In the genomic region with DNA sequence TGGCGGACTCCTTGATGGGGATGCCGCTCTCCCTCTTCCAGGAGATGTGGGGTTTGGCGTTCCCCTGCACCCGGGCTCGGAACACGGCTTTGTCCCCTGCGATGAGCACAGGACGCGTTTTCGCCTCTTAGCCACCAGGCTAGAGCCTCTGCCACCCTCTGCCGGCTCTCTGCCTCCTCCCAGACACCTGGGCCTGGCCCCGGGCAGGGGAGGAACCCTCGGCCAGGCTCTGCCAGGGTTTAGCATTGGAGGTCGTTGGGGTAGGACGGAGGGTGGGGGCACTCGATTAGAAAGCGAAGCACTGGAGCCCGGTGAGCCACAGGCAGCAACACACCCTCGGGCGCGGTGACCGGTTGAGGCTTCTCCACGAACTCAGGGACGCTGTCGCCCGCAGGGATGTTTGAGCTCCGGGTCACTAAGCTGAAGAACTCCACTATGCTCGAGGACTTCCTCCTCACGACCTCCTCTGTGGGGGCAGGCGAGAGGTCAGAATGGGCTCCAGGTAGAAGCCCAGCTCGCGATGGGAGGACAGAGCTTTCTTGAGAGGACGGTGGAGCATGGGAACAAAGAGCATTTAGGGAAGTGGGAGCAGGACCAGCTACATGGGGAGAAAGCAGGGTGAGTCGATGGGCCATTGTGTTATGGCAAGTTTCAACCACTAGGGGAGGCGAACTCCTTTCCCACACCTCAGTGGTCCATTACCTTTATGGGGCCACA, we compare ENCODE assay signal across 8 cellular contexts. TPM values are rescaled to one million over a fixed set of nuclear protein-coding genes. Genes with fewer than 3 reads are reported as not detected.
DNase-seq lines count a peak whose midpoint lies in the region; ATAC-seq, FAIRE-seq and TF ChIP-seq lines count a peak whose summit lies in the region.

No MANE protein-coding gene starts in this region.

- peaks cover 16% of the 10 kb centered on the region for H3K27me3 Mint-ChIP-seq in CD4-positive, CD25-positive, alpha-beta regulatory T cell

- FAIRE-seq in pancreas (lab: Jason Lieb, UNC) = no peak

- peak overlapping the region; percentile 86 for H3K4me2 ChIP-seq in OCI-LY1 (ENCODE audit: low read length)

- peak overlapping the region in 2 of 3 donors; percentile 19 to 89 for H3K27ac Mint-ChIP-seq in CD4-positive, CD25-positive, alpha-beta regulatory T cell

- DNase-seq in CD4-positive, CD25-positive, alpha-beta regulatory T cell = peak; percentile 26 to 58 (median 55)
- DNase-seq in activated gamma-delta T cell treated with anti-CD3 and anti-CD28 coated beads, Interleukin-2, amount 50 U/mL, for 16 hours (ENCODE audit: low read depth) = peak; percentile 28
- DNase-seq in glomerular visceral epithelial cell (ENCODE audit: extremely low spot score) (peak; percentile 21), pancreas (peak in 5 of 6 donors; percentile 32 to 80 (median 53)), NCI-H187 (lab: John Stamatoyannopoulos, UW) (no peak)

- H4K20me1 ChIP-seq in OCI-LY1 (ENCODE audit: insufficient read depth, low read length) = no peaks in the 10 kb centered on the region

- peak overlapping the region; percentile 38; the same call in 1 of the 2 replicates for H2AFZ ChIP-seq in OCI-LY1 (ENCODE audit: low read length)

- no peaks in the 10 kb centered on the region for H3F3A ChIP-seq in OCI-LY1 (ENCODE audit: insufficient read depth, low read length)

- peak overlapping the region; percentile 70 to 93 (median 87) for H3K4me3 Mint-ChIP-seq in CD4-positive, CD25-positive, alpha-beta regulatory T cell

- 2 to 5% methylated on average over 33 to 35 of the region's 35 CpGs for WGBS in pancreas, 2 donors

- H3K36me3 ChIP-seq in CD4-positive, CD25-positive, alpha-beta regulatory T cell (ENCODE audit: control insufficient read depth, insufficient read depth, low read length) = no peaks in the 10 kb centered on the region
- H3K36me3 ChIP-seq in OCI-LY1 (ENCODE audit: insufficient read depth, low read length) (no peaks in the 10 kb centered on the region), pancreas (no peaks in the 10 kb centered on the region)

- H3K9me3 ChIP-seq in CD4-positive, CD25-positive, alpha-beta regulatory T cell (ENCODE audit: control insufficient read depth in 2 of 2, low read length in 2 of 2) = no peaks in the 10 kb centered on the region
- H3K9me3 ChIP-seq in OCI-LY1 (ENCODE audit: low read length) (no peaks in the 10 kb centered on the region), pancreas (no peaks in the 10 kb centered on the region)

- intact Hi-C loops in pancreas (cut with DNase I) = no loop called here

- peaks cover 14% of the 10 kb centered on the region for H3K4me1 ChIP-seq in CD4-positive, CD25-positive, alpha-beta regulatory T cell (ENCODE audit: control insufficient read depth, insufficient read depth, low read length, poor library complexity, severe bottlenecking)
- peaks cover 9% of the 10 kb centered on the region for H3K4me1 ChIP-seq in OCI-LY1 (ENCODE audit: insufficient read depth, low read length, severe bottlenecking)
- H3K4me1 ChIP-seq in pancreas = no peaks in the 10 kb centered on the region

- peak; percentile 52 for ATAC-seq in CD4-positive, CD25-positive, alpha-beta regulatory T cell (ENCODE audit: low read depth in 2 of 2)
- peak; percentile 72 for ATAC-seq in GM18909 (IDR thresholded peaks at IDR 0.05; ENCODE audit: poor library complexity, unreplicated experiment)
- ATAC-seq in HG03175 (IDR thresholded peaks at IDR 0.05; ENCODE audit: unreplicated experiment) = peak; percentile 61
- ATAC-seq in pancreas = peak; percentile 74 to 84 (median 81)

- no peaks in the 10 kb centered on the region for H3K79me2 ChIP-seq in OCI-LY1 (ENCODE audit: insufficient read depth, low read length)

- H3K4me1 Mint-ChIP-seq in CD4-positive, CD25-positive, alpha-beta regulatory T cell = peaks cover 0 to 12% (median under 1%) of the 10 kb centered on the region in 4 donors

- no peaks in the 10 kb centered on the region for H3K9me2 ChIP-seq in OCI-LY1 (ENCODE audit: low read depth, low read length)

- peaks cover 2% of the 10 kb centered on the region for H3K27me3 ChIP-seq in CD4-positive, CD25-positive, alpha-beta regulatory T cell (ENCODE audit: control insufficient read depth, insufficient read depth, low read length)
- H3K27me3 ChIP-seq in OCI-LY1 (ENCODE audit: insufficient read depth, low read length) (no peaks in the 10 kb centered on the region), pancreas (no peaks in the 10 kb centered on the region)

- peak overlapping the region; percentile 31 for H3K27ac ChIP-seq in CD4-positive, CD25-positive, alpha-beta regulatory T cell (ENCODE audit: insufficient read depth, low read length, poor library complexity, severe bottlenecking)
- no peak overlapping the region for H3K27ac ChIP-seq in OCI-LY1 (ENCODE audit: low read depth, low read length, poor library complexity, severe bottlenecking)
- peak overlapping the region; percentile 2 to 34 (median 20) for H3K27ac ChIP-seq in pancreas

- TF ChIP-seq CTCF in OCI-LY1 (IDR thresholded peaks at IDR 0.05; ENCODE audit: low read length) = peak; percentile 73
- peak; percentile 68 to 81 (median 75) for TF ChIP-seq CTCF in pancreas (IDR thresholded peaks at IDR 0.05)

- no peaks in the 10 kb centered on the region for H3K36me3 Mint-ChIP-seq in CD4-positive, CD25-positive, alpha-beta regulatory T cell

- H3K9ac ChIP-seq in OCI-LY1 (ENCODE audit: low read length) = peak overlapping the region; percentile 57; the same call in 1 of the 2 replicates

- H3K4me3 ChIP-seq in CD4-positive, CD25-positive, alpha-beta regulatory T cell (ENCODE audit: low read depth, low read length) = peak overlapping the region; percentile 85
- H3K4me3 ChIP-seq in OCI-LY1 (ENCODE audit: low read depth, low read length, poor library complexity, severe bottlenecking) (peak overlapping the region; percentile 66), pancreas (peak overlapping the region; percentile 30 to 62 (median 45))

- peaks cover 0 to 2% (median 0%) of the 10 kb centered on the region in 7 donors for H3K9me3 Mint-ChIP-seq in CD4-positive, CD25-positive, alpha-beta regulatory T cell

RNA-seq across cellular contexts. Expression of a gene that starts 4.3 kb away (rescaled TPM):
- 2.1 TPM for total RNA-seq in CD4-positive, CD25-positive, alpha-beta regulatory T cell
- polyA plus RNA-seq in CD4-positive, CD25-positive, alpha-beta regulatory T cell = 1 to 10 TPM; 2.4 to 6.2 (median 3.4) TPM
- 1 to 10 TPM in 1 of 6 donors, under 1 TPM in 5; 0.16 to 1.2 (median 0.64) TPM for total RNA-seq in pancreas
- under 1 TPM; 0.77 to 0.84 TPM for polyA plus RNA-seq in pancreas

RNA-seq across cellular contexts. Expression of a gene that starts 23.2 kb away (rescaled TPM):
- 4.8 TPM for total RNA-seq in CD4-positive, CD25-positive, alpha-beta regulatory T cell
- 1 to 10 TPM in 3 of 4 donors, under 1 TPM in 1; 1.00 to 2.2 (median 1.2) TPM for polyA plus RNA-seq in CD4-positive, CD25-positive, alpha-beta regulatory T cell
- 1 to 10 TPM; 2.5 to 9.3 (median 2.9) TPM for total RNA-seq in pancreas
- 1 to 10 TPM; 1.4 to 2.4 TPM for polyA plus RNA-seq in pancreas

Comparison
In these comparisons a context has a peak if more than half of its experiments do, and no peak if none do; other contexts are left out.
1. DNase-seq: peak in CD4-positive, CD25-positive, alpha-beta regulatory T cell (3 of 3), activated gamma-delta T cell treated with anti-CD3 and anti-CD28 coated beads, Interleukin-2, amount 50 U/mL, for 16 hours (single experiment), glomerular visceral epithelial cell (single experiment) and pancreas (5 of 6); none in NCI-H187 (0 of 2).
2. Peak in every context shown above with its lines, with median percentiles within 50 percentile points of each other: ATAC-seq and H3K4me3 ChIP-seq.